24 cellular contexts compared by ENCODE assay signal in the genomic region with DNA sequence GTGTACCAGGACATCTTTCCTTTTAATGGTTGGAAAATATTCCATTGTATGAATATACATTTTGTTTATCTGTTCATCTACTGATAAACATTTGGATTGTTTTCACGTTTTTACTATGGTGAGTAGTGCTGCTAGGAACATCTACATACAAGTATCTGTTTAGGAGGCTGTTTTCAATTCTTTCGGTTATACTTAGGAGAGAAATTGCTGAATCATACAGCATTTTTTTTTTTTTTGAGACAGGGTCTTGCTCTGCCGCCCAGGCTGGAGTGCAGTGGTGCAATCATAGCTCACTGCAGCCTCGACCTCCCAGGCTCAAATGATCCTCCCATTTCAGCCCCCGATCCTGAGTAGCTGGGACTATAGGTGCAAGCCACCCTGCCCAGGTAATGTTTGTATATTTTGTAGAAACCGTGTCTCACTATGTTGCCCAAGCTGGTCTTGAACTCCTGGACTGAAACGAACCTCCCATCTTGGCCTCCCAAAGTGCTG.
DNase-seq lines count a peak whose midpoint lies in the region; ATAC-seq, FAIRE-seq and TF ChIP-seq lines count a peak whose summit lies in the region.
"Had no signal": no experiment of that assay in that cellular context is flagged by ENCODE, and none has a peak within 500 bp of the region (broad histone marks: within the 10 kb centered on the region; RNA-seq: fewer than 3 reads in every experiment).

No MANE protein-coding gene starts in this region.

- no peaks in the 10 kb centered on the region for H4K20me1 ChIP-seq in K562 (replicated peaks; ENCODE audit: control insufficient read depth, insufficient read depth, low read length)

- no peak overlapping the region for H4K8ac ChIP-seq in mesendoderm (ENCODE audit: low read depth, low read length)

- H2AK5ac ChIP-seq in mesendoderm (ENCODE audit: low read length): no peak overlapping the region

- no peaks in the 10 kb centered on the region for H3K9me3 ChIP-seq in HUES48 (ENCODE audit: control insufficient read depth, insufficient read depth, low read length)
- H3K9me3 ChIP-seq in K562 (replicated peaks; ENCODE audit: control insufficient read depth, insufficient read depth, low read depth, low read length): no peaks in the 10 kb centered on the region
- H3K9me3 ChIP-seq in breast epithelium: no peaks in the 10 kb centered on the region
- H3K9me3 ChIP-seq: SJCRH30 had no signal

- H3K4me1 Mint-ChIP-seq in progenitor cell of endocrine pancreas (ENCODE audit: low read depth): peaks cover 8% of the 10 kb centered on the region

- H3K4me2 ChIP-seq in K562 (ENCODE audit: insufficient read depth, low read length): peak overlapping the region; percentile 12; the same call in 1 of the 2 replicates
- H3K4me2 ChIP-seq in mesendoderm (ENCODE audit: low read length): no peak overlapping the region

- H3K23ac ChIP-seq in mesendoderm (ENCODE audit: low read length): no peak overlapping the region

- H4K5ac ChIP-seq in mesendoderm (ENCODE audit: low read length): no peak overlapping the region

- H3K27ac ChIP-seq in HUES48 (ENCODE audit: low read depth, low read length) (peak overlapping the region; percentile 91), K562 (ENCODE audit: extremely low read depth, low read depth, low read length) (no peak overlapping the region), mesendoderm (ENCODE audit: low read depth, low read length) (peak overlapping the region; percentile 88), breast epithelium (no peak overlapping the region)
- H3K27ac ChIP-seq: SJCRH30 had no signal

- no peak for ATAC-seq in K562
- ATAC-seq: CD8-positive, alpha-beta T cell; HepG2 had no signal

- H3K4me1 ChIP-seq in HUES48 (ENCODE audit: control insufficient read depth, insufficient read depth, low read length) (peaks cover 9% of the 10 kb centered on the region), K562 (replicated peaks in 1 of 2; ENCODE audit: control insufficient read depth in 2 of 2, insufficient read depth in 2 of 2, low read length in 2 of 2) (peaks cover 7 to 25% of the 10 kb centered on the region in 2 experiments; a peak in 3 of 5 replicates), mesendoderm (ENCODE audit: control insufficient read depth, low read depth, low read length) (no peaks in the 10 kb centered on the region), breast epithelium (no peaks in the 10 kb centered on the region)

- peaks cover 6% of the 10 kb centered on the region for H3K27me3 Mint-ChIP-seq in progenitor cell of endocrine pancreas

- POLR2A ChIA-PET in K562 (lab: Yijun Ruan, JAX): interaction anchor here (0.7 kb wide), 1 partner anchor 1134 kb away, joined by 3 read pairs; no protein-coding TSS in a partner anchor

- intact Hi-C loops in K562 (cut with micrococcal nuclease) (no loop called here), breast epithelium (cut with DNase I; ENCODE audit: low total_unique reads) (no loop called here)

- H3K36me3 Mint-ChIP-seq in progenitor cell of endocrine pancreas (ENCODE audit: insufficient read depth): no peaks in the 10 kb centered on the region
- H3K36me3 Mint-ChIP-seq: CD8-positive, alpha-beta T cell had no signal

- H3K79me2 ChIP-seq in K562 (ENCODE audit: control insufficient read depth, insufficient read depth, low read length) (no peaks in the 10 kb centered on the region), mesendoderm (ENCODE audit: control insufficient read depth, insufficient read depth, low read length) (no peaks in the 10 kb centered on the region)

- DNase-seq in K562 (ENCODE audit: extremely low read depth in 1 of 4, low spot score in 3 of 4) (no peak), mesendoderm (no peak), kidney tubule cell (ENCODE audit: low spot score) (no peak), breast epithelium (ENCODE audit: low spot score in 2 of 2) (no peak), progenitor cell of endocrine pancreas (ENCODE audit: low spot score, unreplicated experiment) (no peak), GM03348 (ENCODE audit: low spot score) (no peak)
- DNase-seq: AML-193; C1 segment of cervical spinal cord; Calu3; CD8-positive, alpha-beta T cell; DMS153; KBM-7; MM.1S; NCI-H1092; NCI-H146; NCI-H2029; NCI-H226; NCI-H510A treated with DMSO at 0.1 percent for 48 hours; NCI-H748 treated with DMSO at 0.1 percent for 48 hours; SJCRH30 had no signal

- TF ChIP-seq RAD21 in K562 (CRISPR knock-in tag; conservative IDR thresholded peaks at IDR 0.05 in 1 of 2, IDR thresholded peaks at IDR 0.05 in 1 of 2): no peak

- TF ChIP-seq CTCF in K562 (IDR thresholded peaks at IDR 0.05 in 2 of 3, conservative IDR thresholded peaks at IDR 0.05 in 1 of 3; ENCODE audit: insufficient read depth in 2 of 3, low read depth in 1 of 3, low read length in 3 of 3) (no peak), breast epithelium (IDR thresholded peaks at IDR 0.05) (no peak), progenitor cell of endocrine pancreas (IDR thresholded peaks at IDR 0.05; ENCODE audit: unreplicated experiment) (no peak)

- H2AFZ ChIP-seq in K562 (ENCODE audit: low read depth, low read length): peak overlapping the region; percentile 54

- TF ChIP-seq EP300 in K562 (IDR thresholded peaks at IDR 0.05; ENCODE audit: low read length): no peak

- H3K9me1 ChIP-seq in K562 (ENCODE audit: control insufficient read depth, insufficient read depth, low read length): no peaks in the 10 kb centered on the region

- H3K36me3 ChIP-seq in HUES48 (ENCODE audit: control insufficient read depth, insufficient read depth, low read length): no peaks in the 10 kb centered on the region
- no peaks in the 10 kb centered on the region for H3K36me3 ChIP-seq in K562 (ENCODE audit: control insufficient read depth, insufficient read depth, low read length)
- H3K36me3 ChIP-seq in mesendoderm (ENCODE audit: control insufficient read depth, insufficient read depth, low read length): no peaks in the 10 kb centered on the region
- no peaks in the 10 kb centered on the region for H3K36me3 ChIP-seq in breast epithelium
- H3K36me3 ChIP-seq: SJCRH30 had no signal

- peak overlapping the region; percentile 35 for H2BK5ac ChIP-seq in mesendoderm (ENCODE audit: low read length)

- H3K79me1 ChIP-seq in mesendoderm (ENCODE audit: low read length): peaks cover 1% of the 10 kb centered on the region

- H3K4me3 ChIP-seq in HUES48 (ENCODE audit: low read depth, low read length): no peak overlapping the region
- no peak overlapping the region for H3K4me3 ChIP-seq in K562
- H3K4me3 ChIP-seq in mesendoderm (ENCODE audit: low read length): no peak overlapping the region
- H3K4me3 ChIP-seq in breast epithelium: no peak overlapping the region
- H3K4me3 ChIP-seq: SJCRH30 had no signal

- H3K9me3 Mint-ChIP-seq in progenitor cell of endocrine pancreas (ENCODE audit: low read depth): no peaks in the 10 kb centered on the region
- H3K9me3 Mint-ChIP-seq: CD8-positive, alpha-beta T cell had no signal

- peak overlapping the region; percentile 79 for H2BK15ac ChIP-seq in mesendoderm (replicated peaks; ENCODE audit: low read depth)

- BruUV-seq in K562 (replicated peaks; lab: Mats Ljungman, UMichigan): no TSS peak

- H3K4me3 Mint-ChIP-seq in progenitor cell of endocrine pancreas (ENCODE audit: low read depth): no peak overlapping the region
- H3K4me3 Mint-ChIP-seq: CD8-positive, alpha-beta T cell had no signal

- H3K18ac ChIP-seq in mesendoderm (ENCODE audit: low read length): no peak overlapping the region

- in situ Hi-C loops in K562 (cut with MboI): loop anchor here (25.0 kb wide), 1 partner anchor 364 kb away; the partner anchor contains the start of gene TMIGD1

- no peak for TF ChIP-seq POLR2A in K562 (conservative IDR thresholded peaks at IDR 0.05)
- no peak for TF ChIP-seq POLR2A in breast epithelium (IDR thresholded peaks at IDR 0.05)

- CTCF ChIA-PET in K562 (lab: Yijun Ruan, JAX; ENCODE audit: low intra/inter-chr PET ratio): no interaction called here

- H3K56ac ChIP-seq in mesendoderm (ENCODE audit: low read length): peak overlapping the region; percentile 68

- peak; percentile 67 for FAIRE-seq in K562 (lab: Jason Lieb, UNC)
- FAIRE-seq: GM12892, HepG2, RCC 7860 had no signal

- 25% methylated on average over 7 of the region's 7 CpGs for WGBS in K562 (ENCODE audit: insufficient coverage, low coverage, missing lambda C conversion rate)
- no CpG with 5 or more reads among the region's 7 CpGs for WGBS in mesendoderm (ENCODE audit: extremely low coverage, insufficient coverage, low lambda C conversion rate)

- no peak overlapping the region for H2BK120ac ChIP-seq in mesendoderm (ENCODE audit: low read depth, low read length)

- 0 out of 2 replicates have a peak overlapping the region, but pooled peaks have one; percentile 44 for H3K9ac ChIP-seq in HUES48 (ENCODE audit: low read depth, low read length)
- no peak overlapping the region for H3K9ac ChIP-seq in K562 (ENCODE audit: insufficient read depth in 1 of 2, low read depth in 2 of 2, low read length in 2 of 2)
- no peak overlapping the region for H3K9ac ChIP-seq in mesendoderm (ENCODE audit: low read length)

- no peak overlapping the region for H3K4ac ChIP-seq in mesendoderm (ENCODE audit: low read depth, low read length)

- H3K27ac Mint-ChIP-seq in progenitor cell of endocrine pancreas: no peak overlapping the region
- H3K27ac Mint-ChIP-seq: CD8-positive, alpha-beta T cell had no signal

- H3K27me3 ChIP-seq in HUES48 (ENCODE audit: control insufficient read depth, insufficient read depth, low read length) (no peaks in the 10 kb centered on the region), K562 (ENCODE audit: control insufficient read depth in 2 of 2, insufficient read depth in 2 of 2, low read length in 2 of 2) (no peaks in the 10 kb centered on the region), mesendoderm (ENCODE audit: insufficient read depth, low read length, poor library complexity) (no peaks in the 10 kb centered on the region), breast epithelium (no peaks in the 10 kb centered on the region)
- H3K27me3 ChIP-seq: SJCRH30 had no signal

TF ChIP-seq in K562, 482 proteins besides CTCF, POLR2A, EP300 and RAD21 (continues in another document):
- 0 out of 2 replicates have a peak, but pooled peaks have one; percentile 32 for TF ChIP-seq ARID1B (IDR thresholded peaks at IDR 0.05)
- peak; percentile 37; the same call in 1 of the 2 replicates for TF ChIP-seq DPF2 (IDR thresholded peaks at IDR 0.05)
- peak; percentile 91 for TF ChIP-seq C11orf30 (IDR thresholded peaks at IDR 0.05; ENCODE audit: low read depth)
- peak; percentile 28; the same call in 1 of the 2 replicates for TF ChIP-seq MAFK (IDR thresholded peaks at IDR 0.05; ENCODE audit: low read length)
- peak; percentile 56; the same call in 1 of the 2 replicates for TF ChIP-seq MAFF (IDR thresholded peaks at IDR 0.05; ENCODE audit: low read length)
- peak; percentile 88 for TF ChIP-seq MAFG (tag; conservative IDR thresholded peaks at IDR 0.05)
- TF ChIP-seq CEBPB (tag; IDR thresholded peaks at IDR 0.05): peak; percentile 47
- no peak for TF ChIP-seq ZC3H11A (IDR thresholded peaks at IDR 0.05; ENCODE audit: low read depth, low read length)
- peak; percentile 37; the same call in 1 of the 2 replicates for TF ChIP-seq ZNF121 (CRISPR knock-in tag; conservative IDR thresholded peaks at IDR 0.05)

Comparison
In these comparisons a context has a peak if more than half of its experiments do, and no peak if none do; other contexts are left out.
1. H3K27ac ChIP-seq: peak in HUES48 (single experiment) and mesendoderm (single experiment); none in K562 (single experiment) and breast epithelium (0 of 2).